1 cellular context compared by ENCODE assay signal in the genomic region with DNA sequence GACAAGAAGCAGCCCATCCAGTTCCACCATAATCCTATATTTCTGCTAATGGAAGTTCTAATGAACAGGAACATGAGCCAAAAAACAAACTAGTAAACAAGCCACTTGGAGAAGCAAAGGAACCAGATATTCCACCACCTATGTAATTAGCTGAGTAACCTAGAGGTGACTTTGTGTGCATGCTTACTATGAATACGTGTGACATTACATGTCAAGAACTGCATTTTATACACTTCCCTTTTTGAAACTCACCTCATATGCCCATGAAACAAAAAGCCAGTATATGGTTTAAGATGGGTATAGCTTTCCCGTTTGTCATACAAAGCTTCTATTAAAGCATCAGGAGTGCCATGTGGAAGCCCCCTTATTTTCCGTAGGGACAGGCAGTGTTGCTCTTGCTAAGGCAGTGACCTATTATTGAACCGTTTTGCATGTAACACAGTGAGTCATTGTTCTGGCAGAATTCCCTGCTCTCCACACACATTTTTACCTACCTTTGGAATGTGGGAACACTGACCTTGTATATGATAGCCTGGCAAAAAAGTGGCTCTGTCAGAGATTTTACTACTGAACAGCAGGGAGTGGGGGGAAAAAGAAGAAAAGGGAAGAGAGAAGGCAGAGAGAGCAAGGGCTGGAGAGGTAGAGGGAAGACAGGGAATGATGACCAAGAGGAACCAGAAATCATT.
A peak's percentile ranks its signal among the peaks of the same experiment; 100 is the strongest.
TF ChIP-seq lines count a peak whose summit lies in the region.

No MANE protein-coding gene starts in this region.

TF ChIP-seq in HEK293, 187 proteins besides CTCF, POLR2A, EP300 and RAD21 (continued from another document):
- TF ChIP-seq BCL6B (tag by site-specific recombination; IDR thresholded peaks at IDR 0.05) (no peak), ZNF366 (tag by site-specific recombination; conservative IDR thresholded peaks at IDR 0.05) (peak; percentile 47; the same call in 1 of the 2 replicates), ZNF560 (tag by site-specific recombination; IDR thresholded peaks at IDR 0.05; ENCODE audit: borderline replicate concordance) (no peak), ZNF121 (tag by site-specific recombination; IDR thresholded peaks at IDR 0.05) (no peak), PRDM1 (tag by site-specific recombination; IDR thresholded peaks at IDR 0.05) (peak; percentile 70), PRDM6 (tag by site-specific recombination; IDR thresholded peaks at IDR 0.05) (peak; percentile 81), ZNF600 (tag by site-specific recombination; IDR thresholded peaks at IDR 0.05) (peak; percentile 81), GLI4 (tag by site-specific recombination; IDR thresholded peaks at IDR 0.05) (no peak), SP7 (tag by site-specific recombination; IDR thresholded peaks at IDR 0.05) (peak; percentile 72; the same call in 1 of the 2 replicates), ZBTB7A (tag by site-specific recombination; IDR thresholded peaks at IDR 0.05; ENCODE audit: low read depth) (no peak), ZNF140 (tag by site-specific recombination; IDR thresholded peaks at IDR 0.05) (no peak), ZNF324 (tag by site-specific recombination; IDR thresholded peaks at IDR 0.05) (no peak), ZNF341 (tag by site-specific recombination; IDR thresholded peaks at IDR 0.05; ENCODE audit: low read depth) (no peak), MEIS1 (CRISPR knock-in tag; IDR thresholded peaks at IDR 0.05; ENCODE audit: borderline replicate concordance) (no peak), ZNF362 (tag by site-specific recombination; IDR thresholded peaks at IDR 0.05) (0 out of 2 replicates have a peak, but pooled peaks have one; percentile 53), ZNF660 (tag by site-specific recombination; IDR thresholded peaks at IDR 0.05) (no peak), ZXDB (tag by site-specific recombination; IDR thresholded peaks at IDR 0.05) (0 out of 2 replicates have a peak, but pooled peaks have one; percentile 18), PRDM10 (tag by site-specific recombination; IDR thresholded peaks at IDR 0.05) (peak; percentile 53; the same call in 1 of the 2 replicates), INSM2 (tag by site-specific recombination; IDR thresholded peaks at IDR 0.05) (0 out of 2 replicates have a peak, but pooled peaks have one; percentile 30)
